Comparison of ENCODE assay signal across 13 cellular contexts in genomic region chr5:130295235-130295634, GRCh38.
"Had no signal": no experiment of that assay in that cellular context is flagged by ENCODE, and none has a peak within 500 bp of the region (broad histone marks: within the 10 kb centered on the region; RNA-seq: fewer than 3 reads in every experiment).

No MANE protein-coding gene starts in this region.

- H3K4me1 ChIP-seq: colonic mucosa, heart left ventricle, left ventricle myocardium inferior, parathyroid adenoma, thyroid gland had no signal

- DNase-seq: activated CD4-positive, alpha-beta T cell treated with anti-CD3 and anti-CD28 coated beads, Interleukin-2, amount 50 U/mL, for 48 hours; activated CD4-positive, CD25-positive, alpha-beta regulatory T cell treated with anti-CD3 and anti-CD28 coated beads, Interleukin-2, amount 50 U/mL, for 72 hours; activated gamma-delta T cell; activated T-cell treated with anti-CD3 and anti-CD28 coated beads, Interleukin-2, amount 50 U/mL, for 48 hours; colonic mucosa; heart left ventricle; islet precursor cell; left ventricle myocardium inferior; thyroid gland had no signal

- H3K4me3 ChIP-seq: cardiac muscle cell, colonic mucosa, heart left ventricle, left ventricle myocardium inferior, skin epidermis, thyroid gland had no signal

- H3K27ac ChIP-seq: cardiac muscle cell, colonic mucosa, heart left ventricle, left ventricle myocardium inferior, parathyroid adenoma, skin epidermis, thyroid gland had no signal

- ATAC-seq: heart left ventricle had no signal

- H3K9ac ChIP-seq: parathyroid adenoma had no signal

- H3K36me3 ChIP-seq: cardiac muscle cell, colonic mucosa, heart left ventricle, left ventricle myocardium inferior, thyroid gland had no signal

- FAIRE-seq: astrocyte had no signal

- H3K9me3 ChIP-seq: colonic mucosa, heart left ventricle, left ventricle myocardium inferior, thyroid gland had no signal
